Comparison of ENCODE assay signal across 8 cellular contexts in the genomic region with DNA sequence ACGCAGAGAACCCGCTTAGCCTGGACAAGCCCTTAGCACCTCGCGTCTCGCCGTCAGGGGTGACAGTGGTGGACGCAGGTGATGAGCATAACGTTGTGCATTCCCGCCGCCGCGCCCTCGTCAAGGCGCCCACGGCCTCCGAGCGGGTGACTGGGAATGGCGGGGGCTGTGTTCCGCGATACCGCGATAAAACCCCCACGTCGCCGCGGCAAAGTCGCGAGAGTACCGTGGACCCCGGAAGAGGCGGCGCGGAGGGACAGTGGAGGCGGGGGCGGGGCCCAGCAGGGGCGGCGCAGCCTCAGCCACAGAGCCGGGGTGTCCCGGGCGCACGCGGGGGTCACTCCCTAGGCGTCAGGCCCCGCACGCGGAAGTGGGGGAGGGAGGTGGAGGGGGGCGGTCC. TPM values are rescaled to one million over a fixed set of nuclear protein-coding genes. Genes with fewer than 3 reads are reported as not detected.
DNase-seq lines count a peak whose midpoint lies in the region; ATAC-seq and TF ChIP-seq lines count a peak whose summit lies in the region.

No MANE protein-coding gene starts in this region.

- peaks cover 7% of the 10 kb centered on the region for H3K4me1 Mint-ChIP-seq in osteocyte (ENCODE audit: unreplicated experiment)

- H3K27ac ChIP-seq in RWPE1: peak overlapping the region; percentile 56

- H3K9me3 Mint-ChIP-seq in osteocyte (ENCODE audit: unreplicated experiment): peaks cover 8% of the 10 kb centered on the region

- no peak overlapping the region for H3K27ac Mint-ChIP-seq in osteocyte (ENCODE audit: unreplicated experiment)

- peak; percentile 50 for DNase-seq in RWPE1 (ENCODE audit: low spot score)
- DNase-seq in activated naive CD4-positive, alpha-beta T cell treated with anti-CD3 and anti-CD28 coated beads, Interleukin-2, amount 50 U/mL, for 16 hours: peak; percentile 71
- DNase-seq in hepatic stellate cell (ENCODE audit: low spot score): peak; percentile 79
- peak; percentile 44 to 62 for DNase-seq in stimulated activated CD4-positive, alpha-beta T cell treated with anti-CD3 and anti-CD28 coated beads, Interleukin-4, amount 100 ng/mL, for 48 hours (ENCODE audit: low read depth in 2 of 2)
- no peak for DNase-seq in osteocyte (ENCODE audit: extremely low spot score, unreplicated experiment)
- no peak for DNase-seq in glomerular visceral epithelial cell (ENCODE audit: extremely low spot score)
- DNase-seq in NCI-H1930 (lab: John Stamatoyannopoulos, UW): no peak

- no peak overlapping the region for H3K4me3 Mint-ChIP-seq in osteocyte (ENCODE audit: unreplicated experiment)

- peaks cover 9% of the 10 kb centered on the region for H3K27me3 Mint-ChIP-seq in osteocyte (ENCODE audit: unreplicated experiment)

- TF ChIP-seq CTCF in RWPE1 (conservative IDR thresholded peaks at IDR 0.05; ENCODE audit: low read depth) (no peak), osteocyte (IDR thresholded peaks at IDR 0.05) (no peak)

- CTCF ChIA-PET in RWPE1 (lab: Yijun Ruan, JAX): interaction anchor here (0.6 kb wide), 1 partner anchor 48 kb away, joined by 4 read pairs; no protein-coding TSS in a partner anchor

- no peak for ATAC-seq in GM21390 (IDR thresholded peaks at IDR 0.05; ENCODE audit: unreplicated experiment)

- no peaks in the 10 kb centered on the region for H3K36me3 Mint-ChIP-seq in osteocyte (ENCODE audit: unreplicated experiment)

- POLR2A ChIA-PET in RWPE1 (lab: Yijun Ruan, JAX; ENCODE audit: low non-redundant PET): no interaction called here

RNA-seq across cellular contexts. Expression of a gene that starts 53.8 kb away (rescaled TPM):
- total RNA-seq in osteocyte: 3.3 and 3.4 TPM in 2 replicates

RNA-seq across cellular contexts. Expression of a gene that starts 54.1 kb away (rescaled TPM):
- not detected in 2 replicates for total RNA-seq in osteocyte

Comparison
In these comparisons a context has a peak if more than half of its experiments do, and no peak if none do; other contexts are left out.
1. DNase-seq: peak in RWPE1 (single experiment), activated naive CD4-positive, alpha-beta T cell treated with anti-CD3 and anti-CD28 coated beads, Interleukin-2, amount 50 U/mL, for 16 hours (single experiment), hepatic stellate cell (single experiment) and stimulated activated CD4-positive, alpha-beta T cell treated with anti-CD3 and anti-CD28 coated beads, Interleukin-4, amount 100 ng/mL, for 48 hours (2 of 2); none in osteocyte (single experiment), glomerular visceral epithelial cell (single experiment) and NCI-H1930 (0 of 2).